In genomic region chr2:54962511-54962910, GRCh38 we compare ENCODE assay signal across 16 cellular contexts.
DNase-seq lines count a peak whose midpoint lies in the region; ATAC-seq and TF ChIP-seq lines count a peak whose summit lies in the region.
"Had no signal": no experiment of that assay in that cellular context is flagged by ENCODE, and none has a peak within 500 bp of the region (broad histone marks: within the 10 kb centered on the region; RNA-seq: fewer than 3 reads in every experiment).

No MANE protein-coding gene starts in this region.

- no peak for TF ChIP-seq EP300 in transverse colon (IDR thresholded peaks at IDR 0.05; ENCODE audit: low read depth)

- POLR2A ChIA-PET in CD4-positive, alpha-beta T cell (lab: Charles Lee), result no interaction called here
- POLR2A ChIA-PET in Panc1 (lab: Charles Lee), result no interaction called here

- no peaks in the 10 kb centered on the region for H3K27me3 Mint-ChIP-seq in CD4-positive, alpha-beta T cell
- peaks cover 20% of the 10 kb centered on the region for H3K27me3 Mint-ChIP-seq in endothelial cell (ENCODE audit: unreplicated experiment)
- H3K27me3 Mint-ChIP-seq: CD8-positive, alpha-beta memory T cell; IgD-negative memory B cell had no signal

- peaks cover 7% of the 10 kb centered on the region for H3K9me3 Mint-ChIP-seq in CD4-positive, alpha-beta T cell
- no peaks in the 10 kb centered on the region for H3K9me3 Mint-ChIP-seq in endothelial cell (ENCODE audit: unreplicated experiment)
- H3K9me3 Mint-ChIP-seq: CD8-positive, alpha-beta memory T cell; IgD-negative memory B cell had no signal

- no peaks in the 10 kb centered on the region for H3K9me3 ChIP-seq in CD4-positive, alpha-beta T cell (ENCODE audit: control insufficient read depth, low read length)
- H3K9me3 ChIP-seq in Panc1 (ENCODE audit: control insufficient read depth, insufficient read depth, low read depth, low read length) (no peaks in the 10 kb centered on the region), lower lobe of right lung (no peaks in the 10 kb centered on the region), transverse colon (no peaks in the 10 kb centered on the region), uterus (no peaks in the 10 kb centered on the region)
- H3K9me3 ChIP-seq: A549, BE2C, Caco-2 had no signal

- no peak for DNase-seq in CD4-positive, alpha-beta T cell
- no peak for DNase-seq in Panc1 (ENCODE audit: low read depth, low spot score)
- no peak for DNase-seq in lower lobe of right lung
- DNase-seq in transverse colon, result no peak
- DNase-seq in uterus, result no peak
- DNase-seq in activated CD8-positive, alpha-beta memory T cell treated with anti-CD3 and anti-CD28 coated beads, Interleukin-2, amount 50 U/mL, for 48 hours, result no peak
- DNase-seq in endothelial cell (ENCODE audit: low spot score), result no peak
- DNase-seq: BE2C; Caco-2; CD8-positive, alpha-beta memory T cell; DND-41; GF-D8 had no signal

- H3K27ac Mint-ChIP-seq in CD4-positive, alpha-beta T cell, result peak overlapping the region; percentile 37
- no peak overlapping the region for H3K27ac Mint-ChIP-seq in endothelial cell (ENCODE audit: unreplicated experiment)
- H3K27ac Mint-ChIP-seq: IgD-negative memory B cell had no signal

- no peak for TF ChIP-seq CTCF in CD4-positive, alpha-beta T cell (IDR thresholded peaks at IDR 0.05)
- TF ChIP-seq CTCF in Panc1 (IDR thresholded peaks at IDR 0.05) (no peak), lower lobe of right lung (IDR thresholded peaks at IDR 0.05) (no peak), transverse colon (IDR thresholded peaks at IDR 0.05) (no peak), uterus (IDR thresholded peaks at IDR 0.05) (no peak), endothelial cell (IDR thresholded peaks at IDR 0.05; ENCODE audit: unreplicated experiment) (no peak)

- H3K4me3 ChIP-seq in Panc1 (ENCODE audit: low read depth in 2 of 2, low read length in 2 of 2) (no peak overlapping the region), lower lobe of right lung (no peak overlapping the region), transverse colon (no peak overlapping the region), uterus (no peak overlapping the region)
- H3K4me3 ChIP-seq: A549 had no signal

- H3K4me1 ChIP-seq in Panc1 (ENCODE audit: control insufficient read depth, insufficient read depth, low read length) (peaks cover 22% of the 10 kb centered on the region), lower lobe of right lung (peaks cover 10% of the 10 kb centered on the region), transverse colon (peaks cover 0 to 20% (median 3%) of the 10 kb centered on the region in 4 donors), uterus (no peaks in the 10 kb centered on the region)
- H3K4me1 ChIP-seq: A549, Caco-2 had no signal

- H3K4me1 Mint-ChIP-seq in CD4-positive, alpha-beta T cell (ENCODE audit: low read depth), result peaks cover 36% of the 10 kb centered on the region
- peaks cover 35% of the 10 kb centered on the region for H3K4me1 Mint-ChIP-seq in endothelial cell (ENCODE audit: unreplicated experiment)

- no peak overlapping the region for H3K27ac ChIP-seq in CD4-positive, alpha-beta T cell (ENCODE audit: low read depth, low read length)
- peak overlapping the region; percentile 37 for H3K27ac ChIP-seq in Panc1 (ENCODE audit: low read length)
- peak overlapping the region; percentile 49 for H3K27ac ChIP-seq in lower lobe of right lung
- peak overlapping the region in 3 of 4 donors; percentile 22 to 69 (median 64) for H3K27ac ChIP-seq in transverse colon
- H3K27ac ChIP-seq in uterus, result no peak overlapping the region
- H3K27ac ChIP-seq: A549, C4-2B had no signal

- TF ChIP-seq POLR2A in transverse colon (IDR thresholded peaks at IDR 0.05) (no peak), uterus (IDR thresholded peaks at IDR 0.05) (no peak)

- no peak for ATAC-seq in CD4-positive, alpha-beta T cell (ENCODE audit: poor library complexity)
- ATAC-seq in Panc1 (no peak), lower lobe of right lung (no peak)
- ATAC-seq: A549, HCT116 had no signal

- in situ Hi-C loops in Panc1 (cut with HindIII; ENCODE audit: low pct_unique_long_range_greater_than_20kb, low sequenced_read_pairs) (no loop called here), transverse colon (cut with MboI; ENCODE audit: low pct_ligation_motif_present in 1 of 4, low pct_unique_long_range_greater_than_20kb in 1 of 4, low sequenced_read_pairs in 3 of 4) (no loop called here)

- intact Hi-C loops in CD4-positive, alpha-beta T cell (cut with DNase I, micrococcal nuclease), result no loop called here
- intact Hi-C loops in Panc1 (cut with micrococcal nuclease; ENCODE audit: unreplicated experiment) (no loop called here), lower lobe of right lung (cut with DNase I) (no loop called here), transverse colon (cut with DNase I; ENCODE audit: low total_unique reads) (no loop called here), uterus (cut with DNase I; ENCODE audit: low total_unique reads) (no loop called here)

- peaks cover 10% of the 10 kb centered on the region for H3K36me3 Mint-ChIP-seq in CD4-positive, alpha-beta T cell (ENCODE audit: low read depth)
- peaks cover 13% of the 10 kb centered on the region for H3K36me3 Mint-ChIP-seq in endothelial cell (ENCODE audit: low read depth, unreplicated experiment)

- no peaks in the 10 kb centered on the region for H3K27me3 ChIP-seq in CD4-positive, alpha-beta T cell (ENCODE audit: control insufficient read depth, insufficient read depth, low read length)
- H3K27me3 ChIP-seq in Panc1 (ENCODE audit: control insufficient read depth, insufficient read depth, low read length) (no peaks in the 10 kb centered on the region), lower lobe of right lung (ENCODE audit: low read depth) (no peaks in the 10 kb centered on the region), transverse colon (no peaks in the 10 kb centered on the region), uterus (no peaks in the 10 kb centered on the region)
- H3K27me3 ChIP-seq: BE2C had no signal

- H3K4me3 Mint-ChIP-seq in CD4-positive, alpha-beta T cell, result no peak overlapping the region
- no peak overlapping the region for H3K4me3 Mint-ChIP-seq in endothelial cell (ENCODE audit: unreplicated experiment)
- H3K4me3 Mint-ChIP-seq: CD8-positive, alpha-beta memory T cell; IgD-negative memory B cell had no signal

- CTCF ChIA-PET in CD4-positive, alpha-beta T cell (lab: Charles Lee), result no interaction called here
- CTCF ChIA-PET in Panc1 (lab: Charles Lee), result no interaction called here

- WGBS in transverse colon (ENCODE audit: low coverage in 1 of 2), 2 donors, result 75 to 93% methylated on average over 2 to 13 of the region's 13 CpGs

- no TSS peak for BruUV-seq in Panc1 (replicated peaks; lab: Mats Ljungman, UMichigan)

- H3K36me3 ChIP-seq in Panc1 (ENCODE audit: control insufficient read depth, insufficient read depth, low read length), result no peaks in the 10 kb centered on the region
- H3K36me3 ChIP-seq in lower lobe of right lung, result no peaks in the 10 kb centered on the region
- H3K36me3 ChIP-seq in transverse colon, result no peaks in the 10 kb centered on the region
- no peaks in the 10 kb centered on the region for H3K36me3 ChIP-seq in uterus

Comparison
In these comparisons a context has a peak if more than half of its experiments do, and no peak if none do; other contexts are left out.
1. H3K27ac ChIP-seq: peak in Panc1 (single experiment), lower lobe of right lung (single experiment) and transverse colon (3 of 4); none in CD4-positive, alpha-beta T cell (single experiment) and uterus (0 of 2).